In genomic region chr6:158571826-158572652, GRCh38 we compare ENCODE assay signal across 11 cellular contexts. TPM values are rescaled to one million over a fixed set of nuclear protein-coding genes. Genes with fewer than 3 reads are reported as not detected.
A peak's percentile ranks its signal among the peaks of the same experiment; 100 is the strongest.
DNase-seq lines count a peak whose midpoint lies in the region; ATAC-seq and TF ChIP-seq lines count a peak whose summit lies in the region.
"Had no signal": no experiment of that assay in that cellular context is flagged by ENCODE, and none has a peak within 500 bp of the region (broad histone marks: within the 10 kb centered on the region; RNA-seq: fewer than 3 reads in every experiment).

No MANE protein-coding gene starts in this region.

- DNase-seq in CD8-positive, alpha-beta memory T cell: no peak
- no peak for DNase-seq in RWPE2 (ENCODE audit: low spot score)
- no peak for DNase-seq in foreskin keratinocyte
- DNase-seq in naive thymus-derived CD4-positive, alpha-beta T cell: no peak
- DNase-seq in NCI-H510A (lab: John Stamatoyannopoulos, UW): no peak
- no peak for DNase-seq in NCI-H1694 (lab: John Stamatoyannopoulos, UW)
- DNase-seq in sciatic nerve (ENCODE audit: low spot score): no peak
- DNase-seq: activated T-cell treated with anti-CD3 and anti-CD28 coated beads, Interleukin-2, amount 50 U/mL, for 48 hours had no signal

- POLR2A ChIA-PET in CD8-positive, alpha-beta memory T cell (lab: Charles Lee): no interaction called here
- POLR2A ChIA-PET in naive thymus-derived CD4-positive, alpha-beta T cell (lab: Charles Lee): no interaction called here

- peaks cover 5 to 52% (median 7%) of the 10 kb centered on the region in 3 donors for H3K36me3 Mint-ChIP-seq in CD8-positive, alpha-beta memory T cell
- peaks cover 0 to 24% (median 17%) of the 10 kb centered on the region in 5 donors for H3K36me3 Mint-ChIP-seq in naive thymus-derived CD4-positive, alpha-beta T cell

- no peaks in the 10 kb centered on the region for H3K27me3 Mint-ChIP-seq in CD8-positive, alpha-beta memory T cell
- H3K27me3 Mint-ChIP-seq in naive thymus-derived CD4-positive, alpha-beta T cell: no peaks in the 10 kb centered on the region

- no peaks in the 10 kb centered on the region for H3K27me3 ChIP-seq in CD8-positive, alpha-beta memory T cell (ENCODE audit: insufficient read depth, low read length, poor library complexity, severe bottlenecking)
- no peaks in the 10 kb centered on the region for H3K27me3 ChIP-seq in RWPE2 (ENCODE audit: insufficient read depth, poor library complexity, severe bottlenecking)
- no peaks in the 10 kb centered on the region for H3K27me3 ChIP-seq in foreskin keratinocyte
- H3K27me3 ChIP-seq in naive thymus-derived CD4-positive, alpha-beta T cell (ENCODE audit: control insufficient read depth in 2 of 2, insufficient read depth in 2 of 2, low read length in 2 of 2): no peaks in the 10 kb centered on the region
- H3K27me3 ChIP-seq: dorsolateral prefrontal cortex had no signal

- no peak overlapping the region for H3K27ac ChIP-seq in CD8-positive, alpha-beta memory T cell (ENCODE audit: low read depth, low read length)
- H3K27ac ChIP-seq in RWPE2 (ENCODE audit: poor library complexity, severe bottlenecking): no peak overlapping the region
- H3K27ac ChIP-seq in foreskin keratinocyte: no peak overlapping the region
- H3K27ac ChIP-seq in naive thymus-derived CD4-positive, alpha-beta T cell (ENCODE audit: low read depth, low read length): no peak overlapping the region
- H3K27ac ChIP-seq: dorsolateral prefrontal cortex had no signal

- peak overlapping the region in 7 of 8 donors; percentile 43 to 87 (median 84) for H3K27ac Mint-ChIP-seq in CD8-positive, alpha-beta memory T cell
- peak overlapping the region in 3 of 9 donors; percentile 14 to 67 (median 37) for H3K27ac Mint-ChIP-seq in naive thymus-derived CD4-positive, alpha-beta T cell

- peaks cover 8% of the 10 kb centered on the region for H3K36me3 ChIP-seq in CD8-positive, alpha-beta memory T cell (ENCODE audit: insufficient read depth, low read length)
- H3K36me3 ChIP-seq in RWPE2 (ENCODE audit: low read depth): peaks cover 26% of the 10 kb centered on the region
- peaks cover 0 to 21% (median 0%) of the 10 kb centered on the region in 3 experiments for H3K36me3 ChIP-seq in naive thymus-derived CD4-positive, alpha-beta T cell (ENCODE audit: control insufficient read depth in 2 of 3, insufficient read depth in 3 of 3, low read length in 3 of 3)

- H3K4me3 ChIP-seq in CD8-positive, alpha-beta memory T cell (ENCODE audit: low read length): no peak overlapping the region
- H3K4me3 ChIP-seq in RWPE2 (ENCODE audit: severe bottlenecking): no peak overlapping the region
- no peak overlapping the region for H3K4me3 ChIP-seq in naive thymus-derived CD4-positive, alpha-beta T cell (ENCODE audit: low read length)
- H3K4me3 ChIP-seq: dorsolateral prefrontal cortex had no signal

- H3K4me1 ChIP-seq in CD8-positive, alpha-beta memory T cell (ENCODE audit: insufficient read depth, low read length): peaks cover 52% of the 10 kb centered on the region
- peaks cover 14% of the 10 kb centered on the region for H3K4me1 ChIP-seq in RWPE2 (ENCODE audit: insufficient read depth, poor library complexity, severe bottlenecking)
- peaks cover 19% of the 10 kb centered on the region for H3K4me1 ChIP-seq in foreskin keratinocyte
- peaks cover 15 to 41% of the 10 kb centered on the region in 2 donors for H3K4me1 ChIP-seq in naive thymus-derived CD4-positive, alpha-beta T cell (ENCODE audit: control insufficient read depth in 2 of 2, insufficient read depth in 2 of 2, low read length in 2 of 2)

- no peaks in the 10 kb centered on the region for H3K9me3 Mint-ChIP-seq in CD8-positive, alpha-beta memory T cell
- H3K9me3 Mint-ChIP-seq in naive thymus-derived CD4-positive, alpha-beta T cell: peaks cover 0 to 1% (median 0%) of the 10 kb centered on the region in 11 donors

- peaks cover 65 to 89% (median 83%) of the 10 kb centered on the region in 3 donors for H3K4me1 Mint-ChIP-seq in CD8-positive, alpha-beta memory T cell
- H3K4me1 Mint-ChIP-seq in naive thymus-derived CD4-positive, alpha-beta T cell: peaks cover 42 to 76% (median 56%) of the 10 kb centered on the region in 7 donors

- no peaks in the 10 kb centered on the region for H3K9me3 ChIP-seq in CD8-positive, alpha-beta memory T cell (ENCODE audit: low read length)
- no peaks in the 10 kb centered on the region for H3K9me3 ChIP-seq in RWPE2 (ENCODE audit: severe bottlenecking)
- no peaks in the 10 kb centered on the region for H3K9me3 ChIP-seq in naive thymus-derived CD4-positive, alpha-beta T cell (ENCODE audit: control insufficient read depth in 2 of 3, low read length in 3 of 3)

- TF ChIP-seq CTCF in RWPE2 (IDR thresholded peaks at IDR 0.05; ENCODE audit: poor library complexity, severe bottlenecking) (no peak), foreskin keratinocyte (conservative IDR thresholded peaks at IDR 0.05) (no peak)

- intact Hi-C loops in naive thymus-derived CD4-positive, alpha-beta T cell (cut with micrococcal nuclease): no loop called here
- intact Hi-C loops in sciatic nerve (cut with DNase I): no loop called here

- ATAC-seq in RWPE2 (ENCODE audit: low read depth): peak; percentile 68
- ATAC-seq in foreskin keratinocyte: peak; percentile 71
- peak; percentile 67 for ATAC-seq in naive thymus-derived CD4-positive, alpha-beta T cell
- no peak for ATAC-seq in sciatic nerve
- no peak for ATAC-seq in HG03520 (IDR thresholded peaks at IDR 0.05; ENCODE audit: unreplicated experiment)

- H3K4me3 Mint-ChIP-seq in CD8-positive, alpha-beta memory T cell: peak overlapping the region in 6 of 7 donors; percentile 16 to 65 (median 40)
- H3K4me3 Mint-ChIP-seq in naive thymus-derived CD4-positive, alpha-beta T cell: peak overlapping the region in 3 of 10 donors; percentile 25 to 61 (median 49)
- H3K4me3 Mint-ChIP-seq: T-helper 2 cell treated with Interferon-gamma antibody and Interleukin-4, amounts not matched to agents 5 μg/mL and 100 μg/mL, for 36 hours had no signal

- CTCF ChIA-PET in CD8-positive, alpha-beta memory T cell (lab: Charles Lee): interaction anchor here (1.3 to 1.5 kb wide), 3 partner anchors 33 to 358 kb away, joined by 3 read pairs; no protein-coding TSS in a partner anchor
- CTCF ChIA-PET in naive thymus-derived CD4-positive, alpha-beta T cell (lab: Charles Lee): no interaction called here

RNA-seq across cellular contexts. Expression of gene TMEM181, which starts 12.1 kb away (rescaled TPM):
- total RNA-seq in CD8-positive, alpha-beta memory T cell: 10 to 100 TPM; 16.0 to 16.6 TPM
- polyA plus RNA-seq in CD8-positive, alpha-beta memory T cell: 11.2 TPM
- total RNA-seq in foreskin keratinocyte (29.5 and 32.8 TPM in 2 replicates), sciatic nerve (18.4 TPM)
- polyA plus RNA-seq in foreskin keratinocyte: 8.0 and 8.7 TPM in 2 replicates
- 10 to 100 TPM; 14.9 to 17.2 (median 16.5) TPM for total RNA-seq in naive thymus-derived CD4-positive, alpha-beta T cell
- polyA plus RNA-seq in naive thymus-derived CD4-positive, alpha-beta T cell: 1 to 10 TPM; 1.9 to 3.6 TPM

Comparison
In these comparisons a context has a peak if more than half of its experiments do, and no peak if none do; other contexts are left out.
1. ATAC-seq: peak in RWPE2 (single experiment), foreskin keratinocyte (single experiment) and naive thymus-derived CD4-positive, alpha-beta T cell (single experiment); none in sciatic nerve (single experiment) and HG03520 (single experiment).